In the genomic region with DNA sequence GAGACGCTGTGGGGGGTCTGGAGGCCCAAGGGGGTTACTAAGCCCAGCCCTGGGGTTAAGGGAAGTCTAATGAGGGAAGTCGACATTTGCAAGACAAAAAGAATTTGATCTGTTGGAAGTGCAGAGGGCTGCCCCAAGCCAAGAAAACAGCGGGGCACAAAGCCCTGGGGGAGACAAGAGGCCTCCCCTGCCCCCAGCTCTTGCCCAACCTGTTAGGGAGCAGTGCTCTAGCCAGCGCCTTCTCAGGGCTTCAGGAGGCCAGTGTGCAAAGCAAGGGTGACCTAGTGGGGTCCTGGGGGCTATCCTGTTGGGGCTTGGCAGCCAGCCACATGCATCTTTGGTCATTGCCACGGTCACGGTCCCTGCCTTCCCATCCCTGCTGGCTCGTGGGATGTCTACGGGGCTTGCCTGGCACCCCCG, we compare ENCODE assay signal across 23 cellular contexts. TPM values are rescaled to one million over a fixed set of nuclear protein-coding genes. Genes with fewer than 3 reads are reported as not detected.
DNase-seq lines count a peak whose midpoint lies in the region; ATAC-seq, FAIRE-seq and TF ChIP-seq lines count a peak whose summit lies in the region.
"Had no signal": no experiment of that assay in that cellular context is flagged by ENCODE, and none has a peak within 500 bp of the region (broad histone marks: within the 10 kb centered on the region; RNA-seq: fewer than 3 reads in every experiment).

No MANE protein-coding gene starts in this region.

- H3K9me3 ChIP-seq in IMR-90 (ENCODE audit: control insufficient read depth, insufficient read depth, low read length) (no peaks in the 10 kb centered on the region), GM12878 (replicated peaks; ENCODE audit: control insufficient read depth, insufficient read depth, low read length) (no peaks in the 10 kb centered on the region; the same call in 2 of the 3 replicates), lower lobe of right lung (no peaks in the 10 kb centered on the region)
- H3K9me3 ChIP-seq: pancreas, SJSA1 had no signal

- H4K5ac ChIP-seq in IMR-90 (ENCODE audit: low read depth, low read length), result no peak overlapping the region

- H3K27me3 ChIP-seq in IMR-90 (ENCODE audit: control insufficient read depth, insufficient read depth, low read length), result peaks cover 67% of the 10 kb centered on the region
- peaks cover 3% of the 10 kb centered on the region in 2 experiments; a peak in 3 of 4 replicates for H3K27me3 ChIP-seq in GM12878 (replicated peaks in 1 of 2; ENCODE audit: control insufficient read depth in 2 of 2, insufficient read depth in 2 of 2, low read length in 1 of 2)
- H3K27me3 ChIP-seq in lower lobe of right lung (ENCODE audit: low read depth), result peaks cover 67% of the 10 kb centered on the region
- H3K27me3 ChIP-seq: pancreas had no signal

- no peak overlapping the region for H3K23ac ChIP-seq in IMR-90 (ENCODE audit: low read depth, low read length)

- H3K4ac ChIP-seq in IMR-90 (ENCODE audit: low read depth, low read length), result no peak overlapping the region

- no peak overlapping the region for H3K4me2 ChIP-seq in IMR-90 (ENCODE audit: low read depth, low read length)
- H3K4me2 ChIP-seq in GM12878 (ENCODE audit: control insufficient read depth, insufficient read depth), result no peak overlapping the region

- TF ChIP-seq RAD21 in IMR-90 (IDR thresholded peaks at IDR 0.05; ENCODE audit: low read length), result no peak
- no peak for TF ChIP-seq RAD21 in GM12878 (IDR thresholded peaks at IDR 0.05; ENCODE audit: insufficient read depth, low read depth, low read length)

- H3K9me1 ChIP-seq in IMR-90 (ENCODE audit: insufficient read depth, low read length), result no peaks in the 10 kb centered on the region

- H3K4me1 ChIP-seq in IMR-90 (ENCODE audit: control insufficient read depth, insufficient read depth, low read length), result no peaks in the 10 kb centered on the region
- H3K4me1 ChIP-seq in GM12878 (ENCODE audit: control insufficient read depth, insufficient read depth, low read length), result no peaks in the 10 kb centered on the region
- H3K4me1 ChIP-seq in lower lobe of right lung, result no peaks in the 10 kb centered on the region
- H3K4me1 ChIP-seq: pancreas, SJSA1 had no signal

- no peak overlapping the region for H4K91ac ChIP-seq in IMR-90 (ENCODE audit: insufficient read depth, low read depth, low read length)

- peak; percentile 17 for DNase-seq in D341Med (ENCODE audit: low spot score)
- no peak for DNase-seq in IMR-90
- no peak for DNase-seq in GM12878 (ENCODE audit: low read depth, low spot score)
- peak; percentile 27 for DNase-seq in lower lobe of right lung
- DNase-seq in EL, result no peak
- DNase-seq: activated B cell treated with CpG ODN at 0.5 μM for 24 hours; activated CD8-positive, alpha-beta T cell treated with anti-CD3 and anti-CD28 coated beads for 36 hours; activated naive CD4-positive, alpha-beta T cell treated with Interleukin-2 at 50 U/mL for 16 hours; aorta; DMS153; effector CD4-positive, alpha-beta T cell; foreskin melanocyte; hippocampal formation; mesenchymal stem cell; naive thymus-derived CD4-positive, alpha-beta T cell; NCI-H1930; NCI-H345; T-helper 2 cell had no signal

- TF ChIP-seq CTCF in IMR-90 (conservative IDR thresholded peaks at IDR 0.05; ENCODE audit: low read depth, low read length) (no peak), GM12878 (IDR thresholded peaks at IDR 0.05 in 2 of 3, conservative IDR thresholded peaks at IDR 0.05 in 1 of 3; ENCODE audit: control insufficient read depth in 2 of 3, extremely low read depth in 1 of 3, insufficient read depth in 1 of 3, low read depth in 3 of 3, low read length in 3 of 3) (no peak), lower lobe of right lung (IDR thresholded peaks at IDR 0.05) (no peak)

- H2BK15ac ChIP-seq in IMR-90 (ENCODE audit: low read depth, low read length), result no peak overlapping the region

- H2AFZ ChIP-seq in IMR-90 (replicated peaks; ENCODE audit: low read length, poor library complexity) (peak overlapping the region; percentile 14), GM12878 (ENCODE audit: control insufficient read depth, low read depth, low read length) (no peak overlapping the region)

- dilution Hi-C loops in IMR-90 (cut with HindIII; ENCODE audit: low sequenced_read_pairs, unreplicated experiment), result no loop called here

- H3K4me3 ChIP-seq in IMR-90 (ENCODE audit: insufficient read depth, low read depth, low read length), result no peak overlapping the region
- H3K4me3 ChIP-seq in GM12878, result no peak overlapping the region
- H3K4me3 ChIP-seq in lower lobe of right lung, result no peak overlapping the region
- H3K4me3 ChIP-seq: pancreas, SJSA1 had no signal

- in situ Hi-C loops in IMR-90 (cut with MboI; ENCODE audit: low sequenced_read_pairs) (no loop called here), GM12878 (cut with MboI) (no loop called here)

- 24% methylated on average over 5 of the region's 9 CpGs; no CpG with 5 or more reads in 1 of the 2 experiments for WGBS in IMR-90 (ENCODE audit: extremely low coverage in 2 of 2, insufficient read length in 1 of 2), 2 experiments
- 12% methylated on average over 9 of the region's 9 CpGs for WGBS in GM12878 (ENCODE audit: insufficient coverage, insufficient replicate concordance, low lambda C conversion rate, missing lambda C conversion rate)

- CTCF ChIA-PET in IMR-90 (lab: Yijun Ruan, JAX), result interaction anchor here (0.8 kb wide), 1 partner anchor 18 kb away, joined by 3 read pairs; no protein-coding TSS in a partner anchor
- CTCF ChIA-PET in GM12878 (lab: Yijun Ruan, JAX), result interaction anchor here (2.6 to 2.8 kb wide), 2 partner anchors 18 to 26 kb away, joined by 7 to 15 read pairs; partner anchors contain the start of gene GFI1B

- ATAC-seq in IMR-90 (ENCODE audit: low read depth) (no peak), GM12878 (no peak), lower lobe of right lung (no peak), GM19035 (IDR thresholded peaks at IDR 0.05; ENCODE audit: unreplicated experiment) (no peak), HG03342 (IDR thresholded peaks at IDR 0.05; ENCODE audit: unreplicated experiment) (no peak), GM18511 (IDR thresholded peaks at IDR 0.05; ENCODE audit: unreplicated experiment) (no peak)
- ATAC-seq: activated CD8-positive, alpha-beta T cell treated with anti-CD3 and anti-CD28 coated beads for 36 hours; pancreas had no signal

- H4K8ac ChIP-seq in IMR-90 (ENCODE audit: low read depth in 2 of 2, low read length in 2 of 2), result no peak overlapping the region

- H3K79me2 ChIP-seq in GM12878 (ENCODE audit: control insufficient read depth, insufficient read depth, low read length), result no peaks in the 10 kb centered on the region

- POLR2A ChIA-PET in IMR-90 (lab: Charles Lee; ENCODE audit: unreplicated experiment) (no interaction called here), GM12878 (lab: Charles Lee) (no interaction called here)

- no peak overlapping the region for H3K14ac ChIP-seq in IMR-90 (replicated peaks; ENCODE audit: low read depth, low read length)

- no peak for FAIRE-seq in GM12878 (lab: Jason Lieb, UNC)
- FAIRE-seq: pancreas had no signal

- H2BK20ac ChIP-seq in IMR-90 (ENCODE audit: low read depth, low read length), result no peak overlapping the region

- H4K20me1 ChIP-seq in IMR-90 (ENCODE audit: insufficient read depth, low read length) (no peaks in the 10 kb centered on the region), GM12878 (ENCODE audit: control insufficient read depth, insufficient read depth) (no peaks in the 10 kb centered on the region)

- H3K56ac ChIP-seq in IMR-90 (ENCODE audit: extremely low read depth, insufficient read depth, low read length), result no peak overlapping the region

- intact Hi-C loops in IMR-90 (cut with micrococcal nuclease) (no loop called here), GM12878 (cut with micrococcal nuclease; ENCODE audit: unreplicated experiment) (no loop called here), lower lobe of right lung (cut with DNase I) (no loop called here)

- RAD21 ChIA-PET in GM12878 (lab: Charles Lee; ENCODE audit: unreplicated experiment), result interaction anchor here (0.7 kb wide), 1 partner anchor 26 kb away, joined by 3 read pairs; no protein-coding TSS in a partner anchor

- TF ChIP-seq EP300 in GM12878 (IDR thresholded peaks at IDR 0.05; ENCODE audit: borderline replicate concordance in 1 of 2, control insufficient read depth in 1 of 2, low read depth in 2 of 2, low read length in 2 of 2), result no peak

- H3K9ac ChIP-seq in IMR-90 (ENCODE audit: low read depth, low read length) (no peak overlapping the region), GM12878 (ENCODE audit: control insufficient read depth, insufficient read depth, low read length) (no peak overlapping the region)

- H2BK5ac ChIP-seq in IMR-90 (ENCODE audit: low read depth, low read length, poor library complexity, severe bottlenecking), result no peak overlapping the region

- H2BK120ac ChIP-seq in IMR-90 (ENCODE audit: low read depth, low read length), result no peak overlapping the region

- H2AK9ac ChIP-seq in IMR-90 (replicated peaks; ENCODE audit: low read depth, low read length, poor library complexity), result no peak overlapping the region

- H3K27ac ChIP-seq in IMR-90 (ENCODE audit: insufficient read depth, low read length), result no peak overlapping the region
- no peak overlapping the region for H3K27ac ChIP-seq in GM12878 (ENCODE audit: control insufficient read depth, insufficient read depth)
- H3K27ac ChIP-seq in lower lobe of right lung, result peak overlapping the region; percentile 24
- H3K27ac ChIP-seq: pancreas, SJSA1 had no signal

- H2AK5ac ChIP-seq in IMR-90 (ENCODE audit: low read depth, low read length), result no peak overlapping the region

- TF ChIP-seq POLR2A in IMR-90 (IDR thresholded peaks at IDR 0.05; ENCODE audit: low read depth, low read length) (no peak), GM12878 (IDR thresholded peaks at IDR 0.05; ENCODE audit: low read depth, low read length) (no peak)

- H3K18ac ChIP-seq in IMR-90 (ENCODE audit: low read depth, low read length), result no peak overlapping the region

- H3K36me3 ChIP-seq in IMR-90 (ENCODE audit: control insufficient read depth, insufficient read depth, low read length) (no peaks in the 10 kb centered on the region), GM12878 (ENCODE audit: control insufficient read depth in 2 of 2, insufficient read depth in 2 of 2, low read length in 1 of 2) (no peaks in the 10 kb centered on the region), lower lobe of right lung (no peaks in the 10 kb centered on the region)
- H3K36me3 ChIP-seq: pancreas, SJSA1 had no signal

- SMC1A ChIA-PET in GM12878 (lab: Charles Lee; ENCODE audit: uncharacterized antibody, unreplicated experiment), result no interaction called here

- BruUV-seq in IMR-90 (replicated peaks; lab: Mats Ljungman, UMichigan) (no TSS peak), GM12878 (replicated peaks; lab: Mats Ljungman, UMichigan) (no TSS peak)

- H3K79me1 ChIP-seq in IMR-90 (ENCODE audit: low read depth in 1 of 2, low read length in 2 of 2), result no peaks in the 10 kb centered on the region

RNA-seq across cellular contexts. Expression of gene GFI1B, which starts 25.2 kb away (rescaled TPM):
- total RNA-seq in IMR-90 (2012; rRNA removed) (not detected in 2 replicates), GM12878 (2014; rRNA removed) (not detected in 2 replicates), GM12878 (2014; rRNA removed; fragmentation: Illumina TruSeq; extraction: Trizol) (not detected in 2 replicates), GM12878 (2021) (not detected in 2 replicates), lower lobe of right lung (1.1 TPM)
- polyA plus RNA-seq in IMR-90 (2012; rRNA removed) (0.02 TPM in 1 of 2 replicates, not detected in the other), GM12878 (2011; rRNA removed) (0.11 and 0.29 TPM in 2 replicates), GM12878 (2014; fragmentation: Illumina TruSeq; extraction: Trizol) (0.04 TPM in 1 of 2 replicates, not detected in the other), GM12878 (2014; fragmentation: Nextera tagmentation; extraction: Ambion mirVana) (not detected), GM12878 (2014; rRNA removed) (not detected in 2 replicates), GM12878 (2016; fragmentation: Nextera tagmentation; extraction: Ambion mirVana) (under 1 TPM in 1 of 2 experiments, not detected in 1; 0.05 TPM)
- not detected in 2 replicates for polyA plus RNA-seq in IMR-90 (2012; cell fraction: cytosol; rRNA removed)
- not detected in 2 replicates for polyA plus RNA-seq in IMR-90 (2012; cell fraction: nucleus; rRNA removed; ENCODE audit: low replicate concordance)
- not detected in 2 replicates for total RNA-seq in GM12878 (2013; cell fraction: nucleolus; rRNA removed)
- polyA plus RNA-seq in GM12878 (2011; ENCODE audit: low read depth), result not detected
- 0.07 and 0.13 TPM in 2 replicates for polyA plus RNA-seq in GM12878 (2011; cell fraction: cytosol; rRNA removed)
- 0.15 and 0.18 TPM in 2 replicates for polyA plus RNA-seq in GM12878 (2011; cell fraction: nucleus; rRNA removed)
- not detected in 2 replicates for polyA plus RNA-seq in GM12878 (2012)
- not detected in 2 replicates for polyA minus RNA-seq in GM12878 (2011; rRNA and poly(A)+ RNA removed)
- polyA minus RNA-seq in GM12878 (2011; cell fraction: cytosol; rRNA and poly(A)+ RNA removed), result not detected in 2 replicates
- not detected in 2 replicates for polyA minus RNA-seq in GM12878 (2011; cell fraction: nucleus; rRNA and poly(A)+ RNA removed)
- total RNA-seq: activated CD8-positive, alpha-beta T cell treated with anti-CD3 and anti-CD28 coated beads for 36 hours; aorta had no signal
- polyA plus RNA-seq: aorta; naive thymus-derived CD4-positive, alpha-beta T cell had no signal

RNA-seq across cellular contexts. Expression of gene GTF3C5, which starts 27.1 kb away (rescaled TPM):
- total RNA-seq in IMR-90 (2012; rRNA removed) (49.1 and 51.1 TPM in 2 replicates), GM12878 (2014; rRNA removed) (72.8 and 73.3 TPM in 2 replicates), GM12878 (2014; rRNA removed; fragmentation: Illumina TruSeq; extraction: Trizol) (46.5 and 49.3 TPM in 2 replicates), GM12878 (2021) (59.3 and 68.2 TPM in 2 replicates), lower lobe of right lung (44.8 TPM)
- polyA plus RNA-seq in IMR-90 (2012; rRNA removed) (50.7 and 52.3 TPM in 2 replicates), GM12878 (2011; rRNA removed) (49.9 and 78.8 TPM in 2 replicates), GM12878 (2014; fragmentation: Illumina TruSeq; extraction: Trizol) (33.8 and 52.0 TPM in 2 replicates), GM12878 (2014; fragmentation: Nextera tagmentation; extraction: Ambion mirVana) (1 to 10 TPM; 2.2 to 6.9 TPM), GM12878 (2014; rRNA removed) (69.2 and 69.4 TPM in 2 replicates), GM12878 (2016; fragmentation: Nextera tagmentation; extraction: Ambion mirVana) (10 to 100 TPM; 75.6 to 81.1 TPM)
- 31.2 and 35.4 TPM in 2 replicates for polyA plus RNA-seq in IMR-90 (2012; cell fraction: cytosol; rRNA removed)
- polyA plus RNA-seq in IMR-90 (2012; cell fraction: nucleus; rRNA removed; ENCODE audit: low replicate concordance), result 128 and 155 TPM in 2 replicates
- total RNA-seq in GM12878 (2013; cell fraction: nucleolus; rRNA removed), result 78.9 and 80.6 TPM in 2 replicates
- polyA plus RNA-seq in GM12878 (2011; ENCODE audit: low read depth), result 21.7 TPM
- 80.4 and 105 TPM in 2 replicates for polyA plus RNA-seq in GM12878 (2011; cell fraction: cytosol; rRNA removed)
- 309 and 349 TPM in 2 replicates for polyA plus RNA-seq in GM12878 (2011; cell fraction: nucleus; rRNA removed)
- 46.1 and 46.3 TPM in 2 replicates for polyA plus RNA-seq in GM12878 (2012)
- polyA minus RNA-seq in GM12878 (2011; rRNA and poly(A)+ RNA removed), result 53.6 and 101 TPM in 2 replicates
- polyA minus RNA-seq in GM12878 (2011; cell fraction: cytosol; rRNA and poly(A)+ RNA removed), result 26.2 and 33.7 TPM in 2 replicates
- polyA minus RNA-seq in GM12878 (2011; cell fraction: nucleus; rRNA and poly(A)+ RNA removed), result 70.5 and 70.7 TPM in 2 replicates

RNA-seq across cellular contexts. Expression of gene CEL, which starts 58.1 kb away (rescaled TPM):
- under 0.01 TPM in 2 replicates for total RNA-seq in IMR-90 (2012; rRNA removed)
- 0.67 and 0.75 TPM in 2 replicates for polyA plus RNA-seq in IMR-90 (2012; rRNA removed)
- polyA plus RNA-seq in IMR-90 (2012; cell fraction: cytosol; rRNA removed), result 0.27 and 0.51 TPM in 2 replicates
- polyA plus RNA-seq in IMR-90 (2012; cell fraction: nucleus; rRNA removed; ENCODE audit: low replicate concordance), result 5.5 and 8.5 TPM in 2 replicates
- 0.29 and 0.64 TPM in 2 replicates for total RNA-seq in GM12878 (2013; cell fraction: nucleolus; rRNA removed)
- total RNA-seq in GM12878 (2014; rRNA removed), result 0.23 and 0.27 TPM in 2 replicates
- 0.36 and 0.41 TPM in 2 replicates for total RNA-seq in GM12878 (2014; rRNA removed; fragmentation: Illumina TruSeq; extraction: Trizol)
- 4.1 and 4.6 TPM in 2 replicates for total RNA-seq in GM12878 (2021)
- polyA plus RNA-seq in GM12878 (2011; ENCODE audit: low read depth), result 0.17 TPM
- 0.04 and 0.15 TPM in 2 replicates for polyA plus RNA-seq in GM12878 (2011; rRNA removed)
- polyA plus RNA-seq in GM12878 (2011; cell fraction: cytosol; rRNA removed), result 0.15 and 0.20 TPM in 2 replicates
- 1.3 and 2.2 TPM in 2 replicates for polyA plus RNA-seq in GM12878 (2011; cell fraction: nucleus; rRNA removed)
- polyA plus RNA-seq in GM12878 (2012), result 0.74 and 0.97 TPM in 2 replicates
- polyA plus RNA-seq in GM12878 (2014; fragmentation: Illumina TruSeq; extraction: Trizol), result 0.25 and 0.51 TPM in 2 replicates
- not detected for polyA plus RNA-seq in GM12878 (2014; fragmentation: Nextera tagmentation; extraction: Ambion mirVana)
- polyA plus RNA-seq in GM12878 (2014; rRNA removed), result 0.80 and 1.2 TPM in 2 replicates
- polyA plus RNA-seq in GM12878 (2016; fragmentation: Nextera tagmentation; extraction: Ambion mirVana), result under 1 TPM; 0.05 to 0.15 TPM
- polyA minus RNA-seq in GM12878 (2011; rRNA and poly(A)+ RNA removed), result 0.10 TPM in 1 of 2 replicates, not detected in the other
- polyA minus RNA-seq in GM12878 (2011; cell fraction: cytosol; rRNA and poly(A)+ RNA removed), result 0.53 TPM in 1 of 2 replicates, not detected in the other
- polyA minus RNA-seq in GM12878 (2011; cell fraction: nucleus; rRNA and poly(A)+ RNA removed), result 0.29 TPM in 1 of 2 replicates, not detected in the other
- total RNA-seq in lower lobe of right lung, result 1.4 TPM
- polyA plus RNA-seq: naive thymus-derived CD4-positive, alpha-beta T cell had no signal

RNA-seq across cellular contexts. Expression of gene TSC1, which starts 59.3 kb away (rescaled TPM):
- total RNA-seq in IMR-90 (2012; rRNA removed) (44.2 and 56.3 TPM in 2 replicates), GM12878 (2014; rRNA removed) (15.6 and 16.0 TPM in 2 replicates), GM12878 (2014; rRNA removed; fragmentation: Illumina TruSeq; extraction: Trizol) (14.3 and 15.8 TPM in 2 replicates), GM12878 (2021) (24.1 and 25.4 TPM in 2 replicates), lower lobe of right lung (50.9 TPM)
- polyA plus RNA-seq in IMR-90 (2012; rRNA removed) (24.0 and 25.7 TPM in 2 replicates), GM12878 (2011; rRNA removed) (37.6 and 48.0 TPM in 2 replicates), GM12878 (2014; fragmentation: Illumina TruSeq; extraction: Trizol) (21.2 and 26.3 TPM in 2 replicates), GM12878 (2014; fragmentation: Nextera tagmentation; extraction: Ambion mirVana) (1 to 10 TPM; 4.0 to 4.6 TPM), GM12878 (2014; rRNA removed) (13.2 and 14.3 TPM in 2 replicates), GM12878 (2016; fragmentation: Nextera tagmentation; extraction: Ambion mirVana) (10 to 100 TPM; 14.0 to 16.6 TPM)
- 9.0 and 12.4 TPM in 2 replicates for polyA plus RNA-seq in IMR-90 (2012; cell fraction: cytosol; rRNA removed)
- polyA plus RNA-seq in IMR-90 (2012; cell fraction: nucleus; rRNA removed; ENCODE audit: low replicate concordance), result 57.8 and 168 TPM in 2 replicates
- 207 and 208 TPM in 2 replicates for total RNA-seq in GM12878 (2013; cell fraction: nucleolus; rRNA removed)
- polyA plus RNA-seq in GM12878 (2011; ENCODE audit: low read depth), result 14.7 TPM
- polyA plus RNA-seq in GM12878 (2011; cell fraction: cytosol; rRNA removed), result 25.4 and 29.5 TPM in 2 replicates
- polyA plus RNA-seq in GM12878 (2011; cell fraction: nucleus; rRNA removed), result 171 and 223 TPM in 2 replicates
- 18.5 and 19.0 TPM in 2 replicates for polyA plus RNA-seq in GM12878 (2012)
- polyA minus RNA-seq in GM12878 (2011; rRNA and poly(A)+ RNA removed), result 106 and 121 TPM in 2 replicates
- polyA minus RNA-seq in GM12878 (2011; cell fraction: cytosol; rRNA and poly(A)+ RNA removed), result 15.8 and 16.6 TPM in 2 replicates
- 99.3 and 128 TPM in 2 replicates for polyA minus RNA-seq in GM12878 (2011; cell fraction: nucleus; rRNA and poly(A)+ RNA removed)

Comparison
In these comparisons a context has a peak if more than half of its experiments do, and no peak if none do; other contexts are left out.
1. DNase-seq: peak in D341Med (single experiment) and lower lobe of right lung (single experiment); none in IMR-90 (single experiment), GM12878 (single experiment) and EL (single experiment).